10 cellular contexts compared by ENCODE assay signal in genomic region chr14:64680013-64680674, GRCh38. TPM values are rescaled to one million over a fixed set of nuclear protein-coding genes. Genes with fewer than 3 reads are reported as not detected.
DNase-seq lines count a peak whose midpoint lies in the region; ATAC-seq and TF ChIP-seq lines count a peak whose summit lies in the region.
"Had no signal": no experiment of that assay in that cellular context is flagged by ENCODE, and none has a peak within 500 bp of the region (broad histone marks: within the 10 kb centered on the region; RNA-seq: fewer than 3 reads in every experiment).

No MANE protein-coding gene starts in this region.

- no peaks in the 10 kb centered on the region for H3K9me3 ChIP-seq in mesodermal cell (ENCODE audit: control insufficient read depth, low read length)
- H3K9me3 ChIP-seq: upper lobe of left lung had no signal

- peak overlapping the region; percentile 33 for H3K27ac ChIP-seq in mesodermal cell (ENCODE audit: low read depth, low read length, severe bottlenecking)
- H3K27ac ChIP-seq: upper lobe of left lung had no signal

- ATAC-seq in SK-N-SH treated with all-trans-retinoic acid at 6 μM for 48 hours (no peak), HG03469 (IDR thresholded peaks at IDR 0.05; ENCODE audit: unreplicated experiment) (no peak)

- H3K9me3 Mint-ChIP-seq in activated CD4-positive, alpha-beta memory T cell treated with anti-CD3 and anti-CD28 coated beads for 36 hours, result no peaks in the 10 kb centered on the region
- no peaks in the 10 kb centered on the region for H3K9me3 Mint-ChIP-seq in activated CD4-positive, alpha-beta memory T cell treated with anti-CD3 and anti-CD28 coated beads, Interleukin-2, amount 10 ng/mL, durations not matched to agents 7 days and 5 days
- H3K9me3 Mint-ChIP-seq in MCF 10A (ENCODE audit: unreplicated experiment) (no peaks in the 10 kb centered on the region), type B pancreatic cell (no peaks in the 10 kb centered on the region)
- H3K9me3 Mint-ChIP-seq: activated T-helper 1 cell treated with anti-CD3 and anti-CD28 coated beads, Interleukin-12 subunit alpha, Interleukin-12 subunit beta, Interleukin-2, Interleukin-4 antibody, amounts not matched to agents 30 ng/mL and 10 ng/mL and 1 ng/mL, durations not matched to agents 14 hours and 24 hours and 36 hours had no signal

- POLR2A ChIA-PET in activated CD4-positive, alpha-beta memory T cell treated with anti-CD3 and anti-CD28 coated beads for 36 hours (lab: Charles Lee), result no interaction called here
- POLR2A ChIA-PET in activated CD4-positive, alpha-beta memory T cell treated with anti-CD3 and anti-CD28 coated beads, Interleukin-2, amount 10 ng/mL, durations not matched to agents 7 days and 5 days (lab: Charles Lee), result interaction anchor here (0.8 to 1.7 kb wide), 4 partner anchors 9 to 70 kb away, joined by 3 to 7 read pairs (median 4); no protein-coding TSS in a partner anchor
- POLR2A ChIA-PET in MCF 10A (lab: Yijun Ruan, JAX), result interaction anchor here (0.6 to 15.0 kb wide), 23 partner anchors 8 to 235 kb away, joined by 3 to 386 read pairs (median 5); partner anchors contain the start of genes CHURC1, HSPA2, PLEKHG3 and ZBTB25

- no peaks in the 10 kb centered on the region for H3K36me3 Mint-ChIP-seq in activated CD4-positive, alpha-beta memory T cell treated with anti-CD3 and anti-CD28 coated beads for 36 hours
- peaks cover 14% of the 10 kb centered on the region for H3K36me3 Mint-ChIP-seq in activated CD4-positive, alpha-beta memory T cell treated with anti-CD3 and anti-CD28 coated beads, Interleukin-2, amount 10 ng/mL, durations not matched to agents 7 days and 5 days (ENCODE audit: low read depth)
- peaks cover 4% of the 10 kb centered on the region for H3K36me3 Mint-ChIP-seq in MCF 10A (ENCODE audit: insufficient read depth, unreplicated experiment)
- H3K36me3 Mint-ChIP-seq in type B pancreatic cell, result no peaks in the 10 kb centered on the region

- H3K4me1 ChIP-seq in mesodermal cell (ENCODE audit: control insufficient read depth, insufficient read depth, low read length, poor library complexity, severe bottlenecking), result no peaks in the 10 kb centered on the region

- no peak overlapping the region for H3K4me3 ChIP-seq in mesodermal cell (ENCODE audit: extremely low read depth, insufficient read depth, low read length, poor library complexity, severe bottlenecking)
- H3K4me3 ChIP-seq: upper lobe of left lung had no signal

- H3K36me3 ChIP-seq in mesodermal cell (ENCODE audit: control insufficient read depth, insufficient read depth, low read length), result no peaks in the 10 kb centered on the region
- H3K36me3 ChIP-seq: upper lobe of left lung had no signal

- CTCF ChIA-PET in activated CD4-positive, alpha-beta memory T cell treated with anti-CD3 and anti-CD28 coated beads for 36 hours (lab: Charles Lee), result interaction anchor here (2.0 kb wide), 1 partner anchor 212 kb away, joined by 8 read pairs; no protein-coding TSS in a partner anchor
- CTCF ChIA-PET in activated CD4-positive, alpha-beta memory T cell treated with anti-CD3 and anti-CD28 coated beads, Interleukin-2, amount 10 ng/mL, durations not matched to agents 7 days and 5 days (lab: Charles Lee), result interaction anchor here (1.0 to 1.3 kb wide), 4 partner anchors 16 to 66 kb away, joined by 3 to 4 read pairs (median 3); no protein-coding TSS in a partner anchor
- CTCF ChIA-PET in MCF 10A (lab: Yijun Ruan, JAX), result interaction anchor here (0.6 to 2.3 kb wide), 8 partner anchors 9 to 81 kb away, joined by 3 to 9 read pairs (median 4); partner anchors contain the start of gene PLEKHG3

- WGBS in mesodermal cell (ENCODE audit: insufficient coverage in 2 of 2), 2 experiments, result 86 to 97% methylated on average over 7 of the region's 9 CpGs

- peak overlapping the region; percentile 9 for H3K27ac Mint-ChIP-seq in activated CD4-positive, alpha-beta memory T cell treated with anti-CD3 and anti-CD28 coated beads for 36 hours
- no peak overlapping the region for H3K27ac Mint-ChIP-seq in activated CD4-positive, alpha-beta memory T cell treated with anti-CD3 and anti-CD28 coated beads, Interleukin-2, amount 10 ng/mL, durations not matched to agents 7 days and 5 days
- H3K27ac Mint-ChIP-seq in MCF 10A (ENCODE audit: low read depth, unreplicated experiment), result peak overlapping the region; percentile 98
- peak overlapping the region; percentile 90 for H3K27ac Mint-ChIP-seq in type B pancreatic cell
- H3K27ac Mint-ChIP-seq: activated T-helper 1 cell treated with anti-CD3 and anti-CD28 coated beads, Interleukin-12 subunit alpha, Interleukin-12 subunit beta, Interleukin-2, Interleukin-4 antibody, amounts not matched to agents 30 ng/mL and 10 ng/mL and 1 ng/mL, durations not matched to agents 14 hours and 24 hours and 36 hours had no signal

- intact Hi-C loops in activated CD4-positive, alpha-beta memory T cell treated with anti-CD3 and anti-CD28 coated beads for 36 hours (cut with micrococcal nuclease), result no loop called here
- intact Hi-C loops in MCF 10A (cut with micrococcal nuclease), result loop anchor here (1.0 to 5.0 kb wide), 2 partner anchors 42 to 78 kb away; no protein-coding TSS in a partner anchor

- TF ChIP-seq CTCF in MCF 10A (IDR thresholded peaks at IDR 0.05; ENCODE audit: unreplicated experiment), result no peak
- TF ChIP-seq CTCF in type B pancreatic cell (conservative IDR thresholded peaks at IDR 0.05), result no peak

- H3K4me1 Mint-ChIP-seq in activated CD4-positive, alpha-beta memory T cell treated with anti-CD3 and anti-CD28 coated beads for 36 hours (ENCODE audit: low read depth), result peaks cover 17% of the 10 kb centered on the region
- H3K4me1 Mint-ChIP-seq in activated CD4-positive, alpha-beta memory T cell treated with anti-CD3 and anti-CD28 coated beads, Interleukin-2, amount 10 ng/mL, durations not matched to agents 7 days and 5 days, result peaks cover 50% of the 10 kb centered on the region
- H3K4me1 Mint-ChIP-seq in MCF 10A (ENCODE audit: insufficient read depth, unreplicated experiment), result peaks cover 31% of the 10 kb centered on the region
- peaks cover 30% of the 10 kb centered on the region for H3K4me1 Mint-ChIP-seq in type B pancreatic cell (ENCODE audit: unreplicated experiment)

- TSS peak; percentile 78 for BruUV-seq in MCF 10A (replicated peaks; lab: Mats Ljungman, UMichigan)

- H3K4me3 Mint-ChIP-seq in activated CD4-positive, alpha-beta memory T cell treated with anti-CD3 and anti-CD28 coated beads for 36 hours, result no peak overlapping the region
- H3K4me3 Mint-ChIP-seq in activated CD4-positive, alpha-beta memory T cell treated with anti-CD3 and anti-CD28 coated beads, Interleukin-2, amount 10 ng/mL, durations not matched to agents 7 days and 5 days, result no peak overlapping the region
- H3K4me3 Mint-ChIP-seq in MCF 10A (ENCODE audit: unreplicated experiment), result peak overlapping the region; percentile 17
- H3K4me3 Mint-ChIP-seq in type B pancreatic cell, result no peak overlapping the region
- H3K4me3 Mint-ChIP-seq: activated T-helper 1 cell treated with anti-CD3 and anti-CD28 coated beads, Interleukin-12 subunit alpha, Interleukin-12 subunit beta, Interleukin-2, Interleukin-4 antibody, amounts not matched to agents 30 ng/mL and 10 ng/mL and 1 ng/mL, durations not matched to agents 14 hours and 24 hours and 36 hours had no signal

- peak; percentile 25 for DNase-seq in activated CD4-positive, alpha-beta memory T cell treated with anti-CD3 and anti-CD28 coated beads for 36 hours
- DNase-seq in activated CD4-positive, alpha-beta memory T cell treated with anti-CD3 and anti-CD28 coated beads, Interleukin-2, amount 10 ng/mL, durations not matched to agents 7 days and 5 days, result no peak
- DNase-seq in MCF 10A (ENCODE audit: unreplicated experiment), result peak; percentile 96
- no peak for DNase-seq in type B pancreatic cell (ENCODE audit: extremely low spot score, unreplicated experiment)
- no peak for DNase-seq in RPMI8226
- DNase-seq: upper lobe of left lung had no signal

- no peaks in the 10 kb centered on the region for H3K27me3 Mint-ChIP-seq in activated CD4-positive, alpha-beta memory T cell treated with anti-CD3 and anti-CD28 coated beads for 36 hours
- H3K27me3 Mint-ChIP-seq in activated CD4-positive, alpha-beta memory T cell treated with anti-CD3 and anti-CD28 coated beads, Interleukin-2, amount 10 ng/mL, durations not matched to agents 7 days and 5 days, result no peaks in the 10 kb centered on the region
- H3K27me3 Mint-ChIP-seq in MCF 10A (ENCODE audit: insufficient read depth, unreplicated experiment), result no peaks in the 10 kb centered on the region
- H3K27me3 Mint-ChIP-seq in type B pancreatic cell, result no peaks in the 10 kb centered on the region

TF ChIP-seq in SK-N-SH treated with all-trans-retinoic acid at 6 μM for 48 hours, 23 proteins besides CTCF, POLR2A, EP300 and RAD21 (continues in another document):
- TF ChIP-seq, protein P1, sequence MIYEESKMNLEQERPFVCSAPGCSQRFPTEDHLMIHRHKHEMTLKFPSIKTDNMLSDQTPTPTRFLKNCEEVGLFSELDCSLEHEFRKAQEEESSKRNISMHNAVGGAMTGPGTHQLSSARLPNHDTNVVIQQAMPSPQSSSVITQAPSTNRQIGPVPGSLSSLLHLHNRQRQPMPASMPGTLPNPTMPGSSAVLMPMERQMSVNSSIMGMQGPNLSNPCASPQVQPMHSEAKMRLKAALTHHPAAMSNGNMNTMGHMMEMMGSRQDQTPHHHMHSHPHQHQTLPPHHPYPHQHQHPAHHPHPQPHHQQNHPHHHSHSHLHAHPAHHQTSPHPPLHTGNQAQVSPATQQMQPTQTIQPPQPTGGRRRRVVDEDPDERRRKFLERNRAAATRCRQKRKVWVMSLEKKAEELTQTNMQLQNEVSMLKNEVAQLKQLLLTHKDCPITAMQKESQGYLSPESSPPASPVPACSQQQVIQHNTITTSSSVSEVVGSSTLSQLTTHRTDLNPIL (CRISPR knock-in tag; IDR thresholded peaks at IDR 0.05; ENCODE audit: low read depth), result no peak
- TF ChIP-seq SNAI2 (CRISPR knock-in tag; IDR thresholded peaks at IDR 0.05) (no peak), CSDC2 (CRISPR knock-in tag; IDR thresholded peaks at IDR 0.05) (no peak), ARNTL (CRISPR knock-in tag; IDR thresholded peaks at IDR 0.05; ENCODE audit: borderline replicate concordance, low read depth) (no peak), BACH2 (CRISPR knock-in tag; IDR thresholded peaks at IDR 0.05; ENCODE audit: borderline replicate concordance) (no peak), ZFP30 (CRISPR knock-in tag; IDR thresholded peaks at IDR 0.05) (no peak), ISL1 (CRISPR knock-in tag; IDR thresholded peaks at IDR 0.05) (no peak), ZC3H10 (CRISPR knock-in tag; IDR thresholded peaks at IDR 0.05) (no peak), ZNF70 (CRISPR knock-in tag; IDR thresholded peaks at IDR 0.05) (no peak)

RNA-seq across cellular contexts. Expression of gene PLEKHG3, which starts 24.1 kb away (rescaled TPM):
- 10 to 100 TPM; 20.1 to 22.6 TPM for total RNA-seq in activated CD4-positive, alpha-beta memory T cell treated with anti-CD3 and anti-CD28 coated beads for 36 hours
- 100 to 1,000 TPM; 126 to 133 TPM for total RNA-seq in activated CD4-positive, alpha-beta memory T cell treated with anti-CD3 and anti-CD28 coated beads, Interleukin-2, amount 10 ng/mL, durations not matched to agents 7 days and 5 days
- total RNA-seq in MCF 10A (2022) (52.9 and 72.8 TPM in 2 replicates), type B pancreatic cell (ENCODE audit: low replicate concordance) (64.7 and 83.9 TPM in 2 replicates)
- polyA plus RNA-seq in mesodermal cell (2013, experiment 1 of 2), result 46.7 TPM
- polyA plus RNA-seq in mesodermal cell (2013, experiment 2 of 2), result 42.4 TPM

Comparison
In these comparisons a context has a peak if more than half of its experiments do, and no peak if none do; other contexts are left out.
1. DNase-seq: peak in activated CD4-positive, alpha-beta memory T cell treated with anti-CD3 and anti-CD28 coated beads for 36 hours (single experiment) and MCF 10A (single experiment); none in activated CD4-positive, alpha-beta memory T cell treated with anti-CD3 and anti-CD28 coated beads, Interleukin-2, amount 10 ng/mL, durations not matched to agents 7 days and 5 days (single experiment), type B pancreatic cell (single experiment) and RPMI8226 (single experiment).